Comparison of ENCODE assay signal across 33 cellular contexts in the genomic region with DNA sequence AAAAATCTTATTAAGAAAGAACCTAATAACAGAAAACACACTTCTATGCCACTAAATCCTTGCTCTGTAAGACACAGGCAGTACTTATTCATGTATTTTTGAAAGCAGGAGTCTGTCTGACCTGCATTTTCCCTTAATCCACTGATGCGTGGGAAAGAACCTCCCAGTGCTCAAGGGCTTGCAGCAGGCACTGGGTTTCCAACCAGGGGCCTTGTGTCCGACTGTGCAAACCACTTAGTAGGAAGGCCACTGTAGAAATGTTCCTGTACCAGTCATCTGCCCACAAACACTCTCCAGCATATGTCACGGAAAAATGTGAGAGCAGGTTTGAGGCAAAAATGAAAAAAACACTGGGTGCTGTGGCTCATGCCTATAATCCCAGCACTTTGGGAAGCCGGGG. TPM values are rescaled to one million over a fixed set of nuclear protein-coding genes. Genes with fewer than 3 reads are reported as not detected.
"Had no signal": no experiment of that assay in that cellular context is flagged by ENCODE, and none has a peak within 500 bp of the region (broad histone marks: within the 10 kb centered on the region; RNA-seq: fewer than 3 reads in every experiment).

No MANE protein-coding gene starts in this region.

- H3K27ac Mint-ChIP-seq: activated B cell treated with CpG ODN at 0.5 μM for 24 hours; activated CD4-positive, alpha-beta memory T cell treated with anti-CD3 and anti-CD28 coated beads for 36 hours; IgD-negative memory B cell had no signal

- H3K27me3 Mint-ChIP-seq: activated B cell treated with CpG ODN at 0.5 μM for 24 hours; activated CD4-positive, alpha-beta memory T cell treated with anti-CD3 and anti-CD28 coated beads for 36 hours; central memory CD8-positive, alpha-beta T cell; IgD-negative memory B cell had no signal

- H3K4me1 Mint-ChIP-seq: activated B cell treated with CpG ODN at 0.5 μM for 24 hours, IgD-negative memory B cell had no signal

- H3K4me3 Mint-ChIP-seq: activated B cell treated with CpG ODN at 0.5 μM for 24 hours; activated CD4-positive, alpha-beta memory T cell treated with anti-CD3 and anti-CD28 coated beads for 36 hours; central memory CD8-positive, alpha-beta T cell; IgD-negative memory B cell had no signal

- H3K9me3 Mint-ChIP-seq: activated B cell treated with CpG ODN at 0.5 μM for 24 hours; activated CD4-positive, alpha-beta memory T cell treated with anti-CD3 and anti-CD28 coated beads for 36 hours; central memory CD8-positive, alpha-beta T cell; IgD-negative memory B cell had no signal

- DNase-seq: activated B cell treated with CpG ODN at 0.5 μM for 24 hours; activated CD4-positive, alpha-beta memory T cell treated with anti-CD3 and anti-CD28 coated beads for 36 hours; activated CD4-positive, alpha-beta T cell treated with anti-CD3 and anti-CD28 coated beads for 4 hours; activated CD4-positive, alpha-beta T cell treated with anti-CD3 and anti-CD28 coated beads, Interleukin-2, amount 50 U/mL, for 1 hour; activated CD4-positive, CD25-positive, alpha-beta regulatory T cell treated with anti-CD3 and anti-CD28 coated beads, Interleukin-2, amount 50 U/mL, for 72 hours; activated effector memory CD4-positive, alpha-beta T cell treated with Interleukin-2 at 50 U/mL for 16 hours; activated naive CD4-positive, alpha-beta T cell; activated naive CD4-positive, alpha-beta T cell treated with anti-CD3 and anti-CD28 coated beads, Interleukin-2, amount 50 U/mL, for 16 hours; activated T-cell treated with anti-CD3 and anti-CD28 coated beads, Interleukin-2, amount 50 U/mL, for 1 hour; amniotic stem cell; aorta; brain microvascular endothelial cell; Karpas-422; KBM-7; NCI-H1105; NCI-H1417 treated with DMSO at 0.1 percent for 48 hours; NCI-H1694; NCI-H1930; NCI-H345; NCI-H524 treated with DMSO at 0.1 percent for 48 hours; NCI-H748 treated with DMSO at 0.1 percent for 48 hours; NK-92 treated with Interleukin-12 subunit alpha and Interleukin-12 subunit beta, amount 100 ng/mL, for 24 hours; PC-9; Right ventricle myocardium superior; SW 1271; T-helper 1 cell; T-helper 2 cell; T-helper 9 cell had no signal

RNA-seq across cellular contexts. Expression of a gene that starts 12.4 kb away (rescaled TPM):
- total RNA-seq: activated B cell treated with CpG ODN at 0.5 μM for 24 hours, chondrocyte, MCF 10A, OCI-LY7 had no signal
